Comparison of ENCODE assay signal across 22 cellular contexts in genomic region chr6:82995066-82995465, GRCh38.
"Had no signal": no experiment of that assay in that cellular context is flagged by ENCODE, and none has a peak within 500 bp of the region (broad histone marks: within the 10 kb centered on the region; RNA-seq: fewer than 3 reads in every experiment).

No MANE protein-coding gene starts in this region.

- H3K36me3 ChIP-seq: ascending aorta, cardiac muscle cell, Peyer's patch had no signal

- H3K4me3 ChIP-seq: ascending aorta, cardiac muscle cell, Peyer's patch, SK-N-MC had no signal

- H3K9me3 ChIP-seq: ascending aorta, Peyer's patch had no signal

- H3K27me3 ChIP-seq: ascending aorta, cardiac muscle cell, Peyer's patch had no signal

- H3K27ac ChIP-seq: ascending aorta, cardiac muscle cell, Peyer's patch, SK-N-MC had no signal

- H3K4me1 ChIP-seq: ascending aorta, Peyer's patch had no signal

- FAIRE-seq: TTC549 had no signal

- ATAC-seq: activated CD8-positive, alpha-beta T cell treated with anti-CD3 and anti-CD28 coated beads for 36 hours; PC-3 had no signal

- DNase-seq: activated CD4-positive, alpha-beta T cell treated with anti-CD3 and anti-CD28 coated beads, Interleukin-2, amount 10 ng/mL, durations not matched to agents 24 days and 14 days; activated CD4-positive, alpha-beta T cell treated with anti-CD3 and anti-CD28 coated beads, Interleukin-2, amount 50 U/mL, for 4 hours; activated CD8-positive, alpha-beta T cell treated with anti-CD3 and anti-CD28 coated beads for 36 hours; activated gamma-delta T cell; activated naive CD4-positive, alpha-beta T cell treated with Interleukin-2 at 50 U/mL for 16 hours; activated naive CD8-positive, alpha-beta T cell treated with anti-CD3 and anti-CD28 coated beads, Interleukin-2, amount 10 ng/mL, durations not matched to agents 7 days and 5 days; activated T-cell treated with anti-CD3 and anti-CD28 coated beads, Interleukin-2, amount 50 U/mL, for 24 hours; amygdala; MV-4-11; NCI-H1092; NCI-H1436 treated with DMSO at 0.1 percent for 48 hours; NCI-H1694 treated with DMSO at 0.1 percent for 48 hours; NCI-H2029; NCI-H345; NCI-H524 treated with DMSO at 0.1 percent for 48 hours; PC-3; Peyer's patch; Right ventricle myocardium superior had no signal
